In the genomic region with DNA sequence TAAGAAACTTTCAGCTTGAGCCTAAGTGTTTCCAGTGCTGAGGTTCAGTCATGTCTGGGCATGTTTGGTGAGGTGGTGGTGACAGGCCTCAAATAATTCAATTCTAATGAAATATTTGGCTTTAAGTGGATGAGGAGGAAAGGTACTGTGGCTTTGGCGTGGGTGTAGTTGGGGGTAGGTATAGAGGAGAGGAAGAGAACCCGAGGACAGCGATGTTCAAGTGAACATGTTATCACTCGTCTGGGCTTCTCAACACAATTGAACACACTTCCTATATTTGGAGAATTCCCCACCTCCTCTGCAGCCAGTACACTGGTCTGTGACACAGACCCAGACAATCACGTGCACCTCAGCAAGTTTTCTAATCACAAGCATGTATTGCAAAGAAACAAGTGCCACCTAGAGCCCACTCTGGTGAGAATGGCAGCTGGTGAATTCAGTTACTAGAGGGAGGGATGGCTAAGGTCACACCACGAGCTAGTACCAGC, we compare ENCODE assay signal across 8 cellular contexts. TPM values are rescaled to one million over a fixed set of nuclear protein-coding genes. Genes with fewer than 3 reads are reported as not detected.
DNase-seq lines count a peak whose midpoint lies in the region; ATAC-seq and TF ChIP-seq lines count a peak whose summit lies in the region.

No MANE protein-coding gene starts in this region.

- H3K27ac ChIP-seq in MM.1S (ENCODE audit: low read length), result no peak overlapping the region

- ATAC-seq in GM21717 (IDR thresholded peaks at IDR 0.05; ENCODE audit: unreplicated experiment), result peak; percentile 79
- peak; percentile 90 to 91 for ATAC-seq in stimulated activated naive B cell treated with anti-CD40 and anti-IgM and Interleukin-4, amounts not matched to agents 10 μg/mL and 1 μg/mL and 100 μg/mL, for 72 hours (replicated peaks)

- no peak overlapping the region for H2AFZ ChIP-seq in Loucy (ENCODE audit: low read length)
- no peak overlapping the region for H2AFZ ChIP-seq in MM.1S (ENCODE audit: low read length)

- DNase-seq in SIG-M5 treated with dmso at 0.1 percent for 504 hours (lab: John Stamatoyannopoulos, UW; ENCODE audit: unreplicated experiment) (peak; percentile 15), SIG-M5 (lab: John Stamatoyannopoulos, UW) (no peak), chondrocyte (ENCODE audit: low spot score) (no peak), HUDEP-2 (lab: John Stamatoyannopoulos, UW; ENCODE audit: unreplicated experiment in 76 of 76) (no peak), MM.1S (no peak)
- peak; percentile 45 for DNase-seq in stimulated activated naive B cell treated with anti-CD40 and anti-IgM and Interleukin-4, amounts not matched to agents 10 μg/mL and 1 μg/mL and 100 μg/mL, for 72 hours

- H4K20me1 ChIP-seq in Loucy (ENCODE audit: insufficient read depth, low read length, poor library complexity, severe bottlenecking) (no peaks in the 10 kb centered on the region), MM.1S (ENCODE audit: insufficient read depth, low read length) (no peaks in the 10 kb centered on the region)

- H3K4me1 ChIP-seq in Loucy (ENCODE audit: insufficient read depth, low read length, poor library complexity, severe bottlenecking), result peaks cover 30% of the 10 kb centered on the region
- no peaks in the 10 kb centered on the region for H3K4me1 ChIP-seq in MM.1S (ENCODE audit: low read length)

- H3K4me3 ChIP-seq in Loucy (ENCODE audit: low read length, poor library complexity, severe bottlenecking), result no peak overlapping the region
- no peak overlapping the region for H3K4me3 ChIP-seq in MM.1S (ENCODE audit: low read length)

- H3K36me3 Mint-ChIP-seq in chondrocyte (ENCODE audit: low read depth), result peaks cover 2% of the 10 kb centered on the region
- H3K36me3 Mint-ChIP-seq in stimulated activated naive B cell treated with anti-CD40 and anti-IgM and Interleukin-4, amounts not matched to agents 10 μg/mL and 1 μg/mL and 100 μg/mL, for 72 hours, result no peaks in the 10 kb centered on the region

- no peak overlapping the region for H3K4me2 ChIP-seq in Loucy (ENCODE audit: low read depth, low read length, poor library complexity, severe bottlenecking)
- H3K4me2 ChIP-seq in MM.1S (ENCODE audit: low read depth, low read length), result no peak overlapping the region

- H3K79me2 ChIP-seq in Loucy (ENCODE audit: insufficient read depth, low read length) (no peaks in the 10 kb centered on the region), MM.1S (ENCODE audit: low read length) (no peaks in the 10 kb centered on the region; the same call in 1 of the 2 replicates)

- H3K27me3 Mint-ChIP-seq in chondrocyte (ENCODE audit: low read depth), result peaks cover 4% of the 10 kb centered on the region
- no peaks in the 10 kb centered on the region for H3K27me3 Mint-ChIP-seq in stimulated activated naive B cell treated with anti-CD40 and anti-IgM and Interleukin-4, amounts not matched to agents 10 μg/mL and 1 μg/mL and 100 μg/mL, for 72 hours

- no peaks in the 10 kb centered on the region for H3F3A ChIP-seq in Loucy (ENCODE audit: low read depth)
- H3F3A ChIP-seq in MM.1S (ENCODE audit: insufficient read depth, low read length), result 0 out of 2 replicates have a peak, but pooled peaks cover 10% of the 10 kb centered on the region

- H3K4me3 Mint-ChIP-seq in chondrocyte (ENCODE audit: unreplicated experiment), result no peak overlapping the region
- H3K4me3 Mint-ChIP-seq in stimulated activated naive B cell treated with anti-CD40 and anti-IgM and Interleukin-4, amounts not matched to agents 10 μg/mL and 1 μg/mL and 100 μg/mL, for 72 hours, result peak overlapping the region in 1 of 2 donors; percentile 2

- H3K36me3 ChIP-seq in Loucy (ENCODE audit: insufficient read depth, low read length), result no peaks in the 10 kb centered on the region
- no peaks in the 10 kb centered on the region for H3K36me3 ChIP-seq in MM.1S (replicated peaks; ENCODE audit: insufficient read depth, low read length)

- H3K27ac Mint-ChIP-seq in chondrocyte (ENCODE audit: unreplicated experiment), result peak overlapping the region; percentile 57
- peak overlapping the region; percentile 68 for H3K27ac Mint-ChIP-seq in stimulated activated naive B cell treated with anti-CD40 and anti-IgM and Interleukin-4, amounts not matched to agents 10 μg/mL and 1 μg/mL and 100 μg/mL, for 72 hours

- TF ChIP-seq CTCF in Loucy (conservative IDR thresholded peaks at IDR 0.05; ENCODE audit: low read length) (peak; percentile 57), chondrocyte (IDR thresholded peaks at IDR 0.05) (no peak), MM.1S (IDR thresholded peaks at IDR 0.05; ENCODE audit: low read length) (no peak)

- peaks cover 9% of the 10 kb centered on the region for H3K4me1 Mint-ChIP-seq in chondrocyte (ENCODE audit: low read depth)
- H3K4me1 Mint-ChIP-seq in stimulated activated naive B cell treated with anti-CD40 and anti-IgM and Interleukin-4, amounts not matched to agents 10 μg/mL and 1 μg/mL and 100 μg/mL, for 72 hours, result peaks cover 17 to 36% of the 10 kb centered on the region in 2 donors

- H3K9me3 Mint-ChIP-seq in chondrocyte (ENCODE audit: low read depth), result peaks cover 5% of the 10 kb centered on the region
- H3K9me3 Mint-ChIP-seq in stimulated activated naive B cell treated with anti-CD40 and anti-IgM and Interleukin-4, amounts not matched to agents 10 μg/mL and 1 μg/mL and 100 μg/mL, for 72 hours, result peaks cover 2 to 3% of the 10 kb centered on the region in 2 donors

- no peaks in the 10 kb centered on the region for H3K27me3 ChIP-seq in Loucy (ENCODE audit: insufficient read depth, low read length, poor library complexity, severe bottlenecking)
- H3K27me3 ChIP-seq in MM.1S (replicated peaks; ENCODE audit: insufficient read depth, low read length), result no peaks in the 10 kb centered on the region

- H3K9ac ChIP-seq in Loucy (ENCODE audit: low read depth, low read length, poor library complexity, severe bottlenecking) (peak overlapping the region; percentile 14), MM.1S (ENCODE audit: low read length) (no peak overlapping the region)

- H3K9me2 ChIP-seq in Loucy (replicated peaks; ENCODE audit: low read depth, low read length) (no peaks in the 10 kb centered on the region), MM.1S (replicated peaks; ENCODE audit: insufficient read depth, low read length) (no peaks in the 10 kb centered on the region)

- H3K9me3 ChIP-seq in Loucy (ENCODE audit: insufficient read depth, low read depth, low read length) (no peaks in the 10 kb centered on the region), MM.1S (replicated peaks; ENCODE audit: insufficient read depth, low read length) (no peaks in the 10 kb centered on the region)

RNA-seq across cellular contexts. Expression of a gene that starts 53.0 kb away (rescaled TPM):
- 0.18 to 0.20 TPM in 2 of 3 replicates, not detected in the other for total RNA-seq in chondrocyte

Comparison
In these comparisons a context has a peak if more than half of its experiments do, and no peak if none do; other contexts are left out.
1. DNase-seq: peak in SIG-M5 treated with dmso at 0.1 percent for 504 hours (single experiment) and stimulated activated naive B cell treated with anti-CD40 and anti-IgM and Interleukin-4, amounts not matched to agents 10 μg/mL and 1 μg/mL and 100 μg/mL, for 72 hours (single experiment); none in SIG-M5 (single experiment), chondrocyte (single experiment), HUDEP-2 (0 of 76) and MM.1S (single experiment).